In the genomic region with DNA sequence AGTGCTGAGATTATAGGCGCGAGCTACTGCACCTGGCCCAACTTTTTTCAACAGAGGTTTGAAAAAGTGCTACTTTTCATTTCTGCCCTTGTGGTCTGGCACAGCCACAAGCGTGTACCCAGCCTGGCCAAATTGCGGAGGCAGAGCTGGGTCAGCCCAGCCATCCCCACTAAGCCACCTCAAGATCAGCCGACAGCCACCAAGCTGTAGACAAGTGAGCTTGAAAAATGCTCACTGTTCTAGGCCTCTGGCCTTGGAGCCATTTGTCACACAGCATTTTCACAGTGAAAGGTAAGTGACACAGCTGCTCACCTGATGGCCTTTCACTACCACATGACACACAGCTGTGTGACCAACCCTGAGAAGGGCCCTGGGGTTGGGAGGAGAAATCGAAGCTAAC, we compare ENCODE assay signal across 15 cellular contexts. TPM values are rescaled to one million over a fixed set of nuclear protein-coding genes. Genes with fewer than 3 reads are reported as not detected.
DNase-seq lines count a peak whose midpoint lies in the region; ATAC-seq and TF ChIP-seq lines count a peak whose summit lies in the region.
"Had no signal": no experiment of that assay in that cellular context is flagged by ENCODE, and none has a peak within 500 bp of the region (broad histone marks: within the 10 kb centered on the region; RNA-seq: fewer than 3 reads in every experiment).

No MANE protein-coding gene starts in this region.

- H3K4me2 ChIP-seq in KMS-11: peak overlapping the region; percentile 40; the same call in 1 of the 2 replicates
- H3K4me2 ChIP-seq in fibroblast of lung (ENCODE audit: extremely low read depth, insufficient read depth, low read length): no peak overlapping the region
- H3K4me2 ChIP-seq: A549 had no signal

- no peaks in the 10 kb centered on the region for H3K9me3 ChIP-seq in fibroblast of lung (ENCODE audit: control insufficient read depth, insufficient read depth, low read depth, low read length)
- H3K9me3 ChIP-seq: A549, BE2C had no signal

- H3K27ac ChIP-seq in KMS-11: peak overlapping the region; percentile 46; the same call in 1 of the 2 replicates
- peak overlapping the region; percentile 27 for H3K27ac ChIP-seq in fibroblast of lung (ENCODE audit: insufficient read depth, low read length)
- H3K27ac ChIP-seq: A549 had no signal

- H3K4me3 Mint-ChIP-seq in stimulated activated effector memory CD8-positive, alpha-beta T cell treated with anti-CD3 and anti-CD28 coated beads, Interleukin-12 subunit alpha, Interleukin-12 subunit beta, amount 100 ng/mL, for 72 hours: no peak overlapping the region
- H3K4me3 Mint-ChIP-seq: CD14-positive monocyte; CD8-positive, alpha-beta T cell; HFFc6 had no signal

- H3K36me3 Mint-ChIP-seq in stimulated activated effector memory CD8-positive, alpha-beta T cell treated with anti-CD3 and anti-CD28 coated beads, Interleukin-12 subunit alpha, Interleukin-12 subunit beta, amount 100 ng/mL, for 72 hours: peaks cover 100% of the 10 kb centered on the region

- peak; percentile 93 for DNase-seq in RPMI8226
- no peak for DNase-seq in fibroblast of lung (ENCODE audit: low read depth in 2 of 2)
- no peak for DNase-seq in stimulated activated effector memory CD8-positive, alpha-beta T cell treated with anti-CD3 and anti-CD28 coated beads, Interleukin-12 subunit alpha, Interleukin-12 subunit beta, amount 100 ng/mL, for 72 hours (ENCODE audit: low spot score in 2 of 2)
- no peak for DNase-seq in left lobe of liver (ENCODE audit: low spot score)
- no peak for DNase-seq in iPS-NIHi7 (ENCODE audit: extremely low spot score)
- DNase-seq in NCI-H2029 treated with DMSO at 0.1 percent for 48 hours (lab: John Stamatoyannopoulos, UW): no peak
- DNase-seq: BE2C; CD8-positive, alpha-beta T cell; COR-L47; GF-D8; HCEC 1CT; HFFc6 had no signal

- H3K4me1 Mint-ChIP-seq in stimulated activated effector memory CD8-positive, alpha-beta T cell treated with anti-CD3 and anti-CD28 coated beads, Interleukin-12 subunit alpha, Interleukin-12 subunit beta, amount 100 ng/mL, for 72 hours: no peaks in the 10 kb centered on the region
- H3K4me1 Mint-ChIP-seq: CD14-positive monocyte had no signal

- peaks cover 3% of the 10 kb centered on the region; the same call in 1 of the 2 replicates for H3K36me3 ChIP-seq in KMS-11 (ENCODE audit: insufficient read depth)
- H3K36me3 ChIP-seq in fibroblast of lung (ENCODE audit: control insufficient read depth, insufficient read depth, low read length): peaks cover 23% of the 10 kb centered on the region

- H3K9ac ChIP-seq in KMS-11 (no peak overlapping the region), fibroblast of lung (ENCODE audit: insufficient read depth, low read length) (no peak overlapping the region)

- H3K79me2 ChIP-seq in KMS-11 (ENCODE audit: insufficient read depth, low read depth) (peaks cover 6% of the 10 kb centered on the region), fibroblast of lung (ENCODE audit: control insufficient read depth, insufficient read depth, low read length) (peaks cover 2% of the 10 kb centered on the region)

- no peak for ATAC-seq in stimulated activated effector memory CD8-positive, alpha-beta T cell treated with anti-CD3 and anti-CD28 coated beads, Interleukin-12 subunit alpha, Interleukin-12 subunit beta, amount 100 ng/mL, for 72 hours
- ATAC-seq in left lobe of liver: no peak
- ATAC-seq: A549; CD8-positive, alpha-beta T cell had no signal

- H3K4me3 ChIP-seq in KMS-11 (IDR thresholded peaks at IDR 0.05; ENCODE audit: insufficient read depth, low read depth, low read length) (no peak overlapping the region), fibroblast of lung (replicated peaks in 1 of 4; ENCODE audit: control extremely low read depth in 1 of 4, insufficient read depth in 1 of 4, low read depth in 3 of 4, low read length in 4 of 4) (no peak overlapping the region)
- H3K4me3 ChIP-seq: A549 had no signal

- TF ChIP-seq CTCF in KMS-11 (conservative IDR thresholded peaks at IDR 0.05; ENCODE audit: low read depth, low read length) (no peak), fibroblast of lung (conservative IDR thresholded peaks at IDR 0.05 in 1 of 2, IDR thresholded peaks at IDR 0.05 in 1 of 2; ENCODE audit: low read depth in 1 of 2, low read length in 2 of 2) (no peak)

- H3K27ac Mint-ChIP-seq in stimulated activated effector memory CD8-positive, alpha-beta T cell treated with anti-CD3 and anti-CD28 coated beads, Interleukin-12 subunit alpha, Interleukin-12 subunit beta, amount 100 ng/mL, for 72 hours: peak overlapping the region; percentile 60
- H3K27ac Mint-ChIP-seq: HFFc6 had no signal

- H4K20me1 ChIP-seq in KMS-11 (ENCODE audit: insufficient read depth) (peaks cover 22% of the 10 kb centered on the region), fibroblast of lung (ENCODE audit: control insufficient read depth, extremely low read depth, insufficient read depth, low read length) (no peaks in the 10 kb centered on the region)

- H3K27me3 ChIP-seq in KMS-11 (ENCODE audit: insufficient read depth, low read depth): no peaks in the 10 kb centered on the region
- no peaks in the 10 kb centered on the region for H3K27me3 ChIP-seq in fibroblast of lung (ENCODE audit: control insufficient read depth, insufficient read depth, low read length)
- H3K27me3 ChIP-seq: BE2C had no signal

- H3K4me1 ChIP-seq in KMS-11 (ENCODE audit: low read depth, poor library complexity, severe bottlenecking) (peaks cover 61% of the 10 kb centered on the region), fibroblast of lung (ENCODE audit: control insufficient read depth, extremely low read depth, insufficient read depth, low read length) (no peaks in the 10 kb centered on the region)
- H3K4me1 ChIP-seq: A549, BE2C had no signal

- no peak overlapping the region for H2AFZ ChIP-seq in KMS-11 (ENCODE audit: low read depth)
- no peak overlapping the region for H2AFZ ChIP-seq in fibroblast of lung (ENCODE audit: low read length)

- H3K9me3 Mint-ChIP-seq in stimulated activated effector memory CD8-positive, alpha-beta T cell treated with anti-CD3 and anti-CD28 coated beads, Interleukin-12 subunit alpha, Interleukin-12 subunit beta, amount 100 ng/mL, for 72 hours: no peaks in the 10 kb centered on the region
- H3K9me3 Mint-ChIP-seq: CD14-positive monocyte; CD8-positive, alpha-beta T cell; HFFc6 had no signal

RNA-seq across cellular contexts. Expression of a gene that starts 27.3 kb away (rescaled TPM):
- 22.6 and 33.7 TPM in 2 replicates for total RNA-seq in fibroblast of lung
- polyA plus RNA-seq in fibroblast of lung: 36.7 and 88.4 TPM in 2 replicates
- 58.7 and 115 TPM in 2 replicates for polyA plus RNA-seq in fibroblast of lung (2012)
- polyA minus RNA-seq in fibroblast of lung (ENCODE audit: low replicate concordance): 86.4 and 194 TPM in 2 replicates
- total RNA-seq in left lobe of liver: 21.5 TPM

RNA-seq across cellular contexts. Expression of a gene that starts 47.8 kb away (rescaled TPM):
- total RNA-seq in fibroblast of lung: 296 and 385 TPM in 2 replicates
- polyA plus RNA-seq in fibroblast of lung: 169 and 236 TPM in 2 replicates
- polyA plus RNA-seq in fibroblast of lung (2012): 190 and 275 TPM in 2 replicates
- 106 and 110 TPM in 2 replicates for polyA minus RNA-seq in fibroblast of lung (ENCODE audit: low replicate concordance)
- 84.6 TPM for total RNA-seq in left lobe of liver

RNA-seq across cellular contexts. Expression of a gene that starts 56.0 kb away (rescaled TPM):
- total RNA-seq in fibroblast of lung (2.6 and 3.3 TPM in 2 replicates), left lobe of liver (6.6 TPM)
- 0.68 and 0.88 TPM in 2 replicates for polyA plus RNA-seq in fibroblast of lung
- polyA plus RNA-seq in fibroblast of lung (2012): 2.8 and 3.2 TPM in 2 replicates
- polyA minus RNA-seq in fibroblast of lung (ENCODE audit: low replicate concordance): 0.96 and 8.7 TPM in 2 replicates
